ENCODE assay signal across 8 cellular contexts in the genomic region with DNA sequence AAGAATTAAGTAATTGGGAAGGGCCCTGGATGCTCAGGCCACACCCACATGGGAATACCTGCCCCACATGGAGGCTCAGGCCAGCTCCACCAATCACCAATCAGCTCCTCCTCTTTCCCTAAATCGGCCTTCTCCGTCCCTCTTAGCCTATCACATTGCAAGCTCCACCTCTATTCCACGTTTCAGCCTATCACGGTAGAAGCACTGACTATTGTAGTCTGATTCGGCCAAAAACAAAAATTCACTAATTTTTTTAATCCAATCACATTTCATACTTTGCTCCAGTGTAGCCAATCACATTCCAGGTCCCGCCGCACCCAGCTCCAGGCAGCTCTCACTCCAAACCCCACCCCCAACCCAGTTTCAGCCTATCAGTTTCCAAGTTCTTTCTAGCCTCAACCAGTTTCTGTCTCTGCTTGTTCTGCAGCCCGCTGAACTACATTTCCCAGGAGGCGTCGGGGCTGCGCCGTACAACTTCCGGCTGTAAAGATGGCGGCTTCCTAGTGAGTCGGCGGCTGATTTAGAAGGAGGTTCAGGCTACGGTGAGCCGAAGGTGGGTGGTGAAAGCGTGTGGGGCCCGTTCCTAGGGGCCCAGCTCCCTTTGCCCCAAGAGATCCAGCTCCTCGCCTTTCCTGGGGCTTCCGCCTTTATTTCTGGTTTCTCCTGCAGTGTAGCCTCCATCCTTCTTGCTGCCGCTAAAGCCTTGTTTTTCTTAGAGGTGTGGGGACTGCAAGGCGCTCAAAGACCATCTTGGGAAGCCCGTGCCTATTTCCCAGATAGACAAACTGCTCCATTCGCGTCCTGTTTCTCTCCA. TPM values are rescaled to one million over a fixed set of nuclear protein-coding genes. Genes with fewer than 3 reads are reported as not detected.
DNase-seq lines count a peak whose midpoint lies in the region; ATAC-seq and TF ChIP-seq lines count a peak whose summit lies in the region.

TSS of gene BABAM1 (plus strand) at position 469 of the 814 bp plus-strand sequence. CDS start 1,364 bp downstream, outside the sequence.

- no peak for TF ChIP-seq EP300 in ovary (IDR thresholded peaks at IDR 0.05)

- TF ChIP-seq POLR2A in ovary (IDR thresholded peaks at IDR 0.05), result no peak
- peak in 1 of 2 donors; percentile 41 for TF ChIP-seq POLR2A in thyroid gland (IDR thresholded peaks at IDR 0.05)

- H3K9me3 ChIP-seq in ovary (no peaks in the 10 kb centered on the region), thyroid gland (no peaks in the 10 kb centered on the region)

- WGBS in ovary, 3 donors, result 0 to 1% (median 0%) methylated on average over 27 of the region's 27 CpGs
- WGBS in thyroid gland, 2 donors, result 0% methylated on average over 22 to 27 of the region's 27 CpGs

- H3K27ac ChIP-seq in ovary (peak within 1 kb of the TSS in 1 of 2 donors; percentile 48), thyroid gland (peak within 1 kb of the TSS in 2 of 3 donors; percentile 13 to 57)

- peak; percentile 90 for ATAC-seq in HG02759 (IDR thresholded peaks at IDR 0.05; ENCODE audit: unreplicated experiment)
- ATAC-seq in Right ventricle myocardium inferior, result peak; percentile 98

- H3K27me3 ChIP-seq in ovary, result no peaks in the 10 kb centered on the region
- H3K27me3 ChIP-seq in thyroid gland, result no peaks in the 10 kb centered on the region

- H3K4me3 ChIP-seq in GM12864 (ENCODE audit: low read depth, low read length) (peak within 1 kb of the TSS; percentile 95), ovary (peak within 1 kb of the TSS; percentile 57), thyroid gland (replicated peaks in 1 of 3) (peak within 1 kb of the TSS; percentile 40 to 46 (median 46))

- intact Hi-C loops in Right ventricle myocardium inferior (cut with DNase I), result loop anchor here (1.0 kb wide), 2 partner anchors 38 to 52 kb away; partner anchors contain the start of genes MRPL34 and USE1
- intact Hi-C loops in ovary (cut with DNase I), result loop anchor here in 1 of 4 donors (5.0 kb wide), 1 partner anchor 55 kb away; no protein-coding TSS in a partner anchor
- intact Hi-C loops in thyroid gland (cut with DNase I), result loop anchor here (10.0 kb wide), 1 partner anchor 52 kb away; the partner anchor contains the start of gene USE1

- TF ChIP-seq CTCF in GM12864 (IDR thresholded peaks at IDR 0.05; ENCODE audit: low read depth, low read length, missing control alignments) (no peak), ovary (IDR thresholded peaks at IDR 0.05) (no peak), thyroid gland (IDR thresholded peaks at IDR 0.05) (no peak)

- H3K36me3 ChIP-seq in ovary, result no peaks in the 10 kb centered on the region
- peaks cover 12 to 15% of the 10 kb centered on the region in 2 donors for H3K36me3 ChIP-seq in thyroid gland

- DNase-seq in GM12864 (ENCODE audit: low read depth), result peak; percentile 100
- DNase-seq in NCI-H1417 (lab: John Stamatoyannopoulos, UW), result peak; percentile 89 to 97 (median 93)
- DNase-seq in SW 1271 (lab: John Stamatoyannopoulos, UW), result peak; percentile 95 to 99
- DNase-seq in activated naive CD8-positive, alpha-beta T cell treated with anti-CD3 and anti-CD28 coated beads, Interleukin-2, amount 50 U/mL, for 16 hours (ENCODE audit: low read depth, low spot score), result peak; percentile 92
- peak; percentile 96 for DNase-seq in Right ventricle myocardium inferior (ENCODE audit: missing footprints)
- peak; percentile 91 to 97 (median 93) for DNase-seq in ovary
- peak; percentile 96 to 97 for DNase-seq in thyroid gland

- H3K4me1 ChIP-seq in ovary (ENCODE audit: insufficient read depth) (peaks cover 4% of the 10 kb centered on the region), thyroid gland (peaks cover 5% of the 10 kb centered on the region in 2 donors)

RNA-seq across cellular contexts. Expression of gene BABAM1, which starts in this region (rescaled TPM):
- total RNA-seq in Right ventricle myocardium inferior (82.0 TPM), ovary (10 to 100 TPM; 37.4 to 74.8 (median 57.8) TPM), thyroid gland (10 to 100 TPM; 49.6 to 87.5 (median 71.1) TPM)
- polyA plus RNA-seq in ovary, result 10 to 100 TPM; 62.6 to 99.1 TPM
